ENCODE assay signal across 12 cellular contexts in genomic region chr6:53236241-53236640, GRCh38.
DNase-seq lines count a peak whose midpoint lies in the region; ATAC-seq and TF ChIP-seq lines count a peak whose summit lies in the region.
"Had no signal": no experiment of that assay in that cellular context is flagged by ENCODE, and none has a peak within 500 bp of the region (broad histone marks: within the 10 kb centered on the region; RNA-seq: fewer than 3 reads in every experiment).

No MANE protein-coding gene starts in this region.

- no peaks in the 10 kb centered on the region for H3K36me3 ChIP-seq in osteoblast (ENCODE audit: insufficient read depth, low read length)

- POLR2A ChIA-PET in activated CD4-positive, alpha-beta T cell treated with anti-CD3 and anti-CD28 coated beads, Interleukin-2, amount 10 ng/mL, durations not matched to agents 7 days and 5 days (lab: Charles Lee): no interaction called here

- H3K4me3 Mint-ChIP-seq in activated CD4-positive, alpha-beta T cell treated with anti-CD3 and anti-CD28 coated beads, Interleukin-2, amount 10 ng/mL, durations not matched to agents 7 days and 5 days: peak overlapping the region; percentile 31

- peaks cover 13% of the 10 kb centered on the region for H3K9me3 Mint-ChIP-seq in activated CD4-positive, alpha-beta T cell treated with anti-CD3 and anti-CD28 coated beads, Interleukin-2, amount 10 ng/mL, durations not matched to agents 7 days and 5 days

- ATAC-seq in GM21360 (IDR thresholded peaks at IDR 0.05; ENCODE audit: unreplicated experiment) (peak; percentile 40), HG03565 (IDR thresholded peaks at IDR 0.05; ENCODE audit: unreplicated experiment) (peak; percentile 30)

- H3K4me3 ChIP-seq in osteoblast (ENCODE audit: insufficient read depth, low read length): no peak overlapping the region

- in situ Hi-C loops in ACHN (cut with HindIII; ENCODE audit: low pct_ligation_motif_present, low pct_unique_long_range_greater_than_20kb, low sequenced_read_pairs): no loop called here

- CTCF ChIA-PET in activated CD4-positive, alpha-beta T cell treated with anti-CD3 and anti-CD28 coated beads, Interleukin-2, amount 10 ng/mL, durations not matched to agents 7 days and 5 days (lab: Charles Lee): no interaction called here

- no peaks in the 10 kb centered on the region for H3K4me1 ChIP-seq in osteoblast (ENCODE audit: insufficient read depth, low read length)

- H3K27me3 ChIP-seq in osteoblast (ENCODE audit: insufficient read depth, low read length): no peaks in the 10 kb centered on the region

- TF ChIP-seq CTCF in osteoblast (IDR thresholded peaks at IDR 0.05; ENCODE audit: extremely low read depth, low read depth, low read length): no peak

- no peak overlapping the region for H2AFZ ChIP-seq in osteoblast (ENCODE audit: low read length)

- no peak overlapping the region for H3K27ac Mint-ChIP-seq in activated CD4-positive, alpha-beta T cell treated with anti-CD3 and anti-CD28 coated beads, Interleukin-2, amount 10 ng/mL, durations not matched to agents 7 days and 5 days

- peaks cover 27% of the 10 kb centered on the region for H3K4me1 Mint-ChIP-seq in activated CD4-positive, alpha-beta T cell treated with anti-CD3 and anti-CD28 coated beads, Interleukin-2, amount 10 ng/mL, durations not matched to agents 7 days and 5 days

- no peaks in the 10 kb centered on the region for H3K79me2 ChIP-seq in osteoblast (ENCODE audit: insufficient read depth, low read length)

- no peak overlapping the region for H3K27ac ChIP-seq in osteoblast (ENCODE audit: low read depth, low read length)

- H3K4me2 ChIP-seq in osteoblast (ENCODE audit: insufficient read depth, low read length): peak overlapping the region; percentile 20

- DNase-seq in activated CD4-positive, alpha-beta T cell treated with anti-CD3 and anti-CD28 coated beads, Interleukin-2, amount 10 ng/mL, durations not matched to agents 7 days and 5 days: no peak
- no peak for DNase-seq in activated CD4-positive, alpha-beta T cell treated with anti-CD3 and anti-CD28 coated beads for 4 hours
- DNase-seq in osteoblast (ENCODE audit: insufficient read length, low spot score, missing footprints) (no peak), HuH-7 (ENCODE audit: low spot score) (no peak), NCI-H2196 (lab: John Stamatoyannopoulos, UW; ENCODE audit: unreplicated experiment) (no peak), ACHN (no peak)
- DNase-seq: activated CD8-positive, alpha-beta memory T cell treated with anti-CD3 and anti-CD28 coated beads for 24 hours; erythroblast; NCI-H446; substantia nigra had no signal

- no peaks in the 10 kb centered on the region for H3K9me3 ChIP-seq in osteoblast (ENCODE audit: low read depth, low read length)

- H4K20me1 ChIP-seq in osteoblast (ENCODE audit: insufficient read depth, low read length): no peaks in the 10 kb centered on the region

- no peaks in the 10 kb centered on the region for H3K27me3 Mint-ChIP-seq in activated CD4-positive, alpha-beta T cell treated with anti-CD3 and anti-CD28 coated beads, Interleukin-2, amount 10 ng/mL, durations not matched to agents 7 days and 5 days

- peaks cover 6% of the 10 kb centered on the region for H3K36me3 Mint-ChIP-seq in activated CD4-positive, alpha-beta T cell treated with anti-CD3 and anti-CD28 coated beads, Interleukin-2, amount 10 ng/mL, durations not matched to agents 7 days and 5 days (ENCODE audit: low read depth)
